ENCODE assay signal across 13 cellular contexts in the genomic region with DNA sequence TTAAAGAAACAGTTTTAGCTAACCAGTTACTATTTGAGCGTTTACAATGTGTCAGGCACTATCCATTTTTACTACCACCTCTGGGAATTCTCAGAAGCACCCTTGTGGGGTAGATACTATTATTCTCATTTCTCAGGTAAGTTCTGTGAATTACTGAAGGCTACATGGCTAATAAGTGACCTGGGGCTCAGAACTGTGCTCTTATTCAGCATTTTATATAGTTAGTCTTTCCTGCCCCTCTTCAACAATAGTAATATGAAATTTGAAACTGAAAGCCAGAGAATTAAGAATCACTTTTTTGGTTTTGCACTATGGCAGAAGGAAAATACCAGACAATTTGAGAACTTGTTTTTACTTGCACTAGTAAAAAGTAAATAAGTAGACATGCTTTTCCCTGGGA.
DNase-seq lines count a peak whose midpoint lies in the region; ATAC-seq lines count a peak whose summit lies in the region.
"Had no signal": no experiment of that assay in that cellular context is flagged by ENCODE, and none has a peak within 500 bp of the region (broad histone marks: within the 10 kb centered on the region; RNA-seq: fewer than 3 reads in every experiment).

No MANE protein-coding gene starts in this region.

- no peak overlapping the region for H3K27ac Mint-ChIP-seq in T-helper 1 cell treated with Interleukin-12 subunit alpha and Interleukin-12 subunit beta and Interleukin-4 antibody, amounts not matched to agents 30 μg/mL and 1 μg/mL, for 36 hours

- peaks cover 34% of the 10 kb centered on the region for H3K36me3 Mint-ChIP-seq in T-helper 1 cell treated with Interleukin-12 subunit alpha and Interleukin-12 subunit beta and Interleukin-4 antibody, amounts not matched to agents 30 μg/mL and 1 μg/mL, for 36 hours (ENCODE audit: low read depth)

- DNase-seq in T-helper 1 cell (no peak), epithelial cell of prostate (ENCODE audit: low read depth, low spot score) (no peak), COR-L47 (lab: John Stamatoyannopoulos, UW) (no peak), NCI-H2227 treated with DMSO at 0.1 percent for 48 hours (lab: John Stamatoyannopoulos, UW) (no peak)
- DNase-seq: left lung, NCI-H1930, nucleus accumbens had no signal

- no peaks in the 10 kb centered on the region for H3K27me3 Mint-ChIP-seq in T-helper 1 cell treated with Interleukin-12 subunit alpha and Interleukin-12 subunit beta and Interleukin-4 antibody, amounts not matched to agents 30 μg/mL and 1 μg/mL, for 36 hours (ENCODE audit: low read depth)

- peaks cover 44% of the 10 kb centered on the region for H3K4me1 Mint-ChIP-seq in T-helper 1 cell treated with Interleukin-12 subunit alpha and Interleukin-12 subunit beta and Interleukin-4 antibody, amounts not matched to agents 30 μg/mL and 1 μg/mL, for 36 hours (ENCODE audit: low read depth)

- H3K27ac ChIP-seq in epithelial cell of prostate = peak overlapping the region; percentile 23
- H3K27ac ChIP-seq: gastroesophageal sphincter, left lung, VCaP had no signal

- peak; percentile 71 for ATAC-seq in GM21515 (IDR thresholded peaks at IDR 0.05; ENCODE audit: unreplicated experiment)
- peak; percentile 41 for ATAC-seq in HG03108 (IDR thresholded peaks at IDR 0.05; ENCODE audit: unreplicated experiment)
- no peak for ATAC-seq in HG02588 (IDR thresholded peaks at IDR 0.05; ENCODE audit: unreplicated experiment)
- ATAC-seq: gastroesophageal sphincter, left lung had no signal

- peaks cover 10% of the 10 kb centered on the region for H3K9me3 Mint-ChIP-seq in T-helper 1 cell treated with Interleukin-12 subunit alpha and Interleukin-12 subunit beta and Interleukin-4 antibody, amounts not matched to agents 30 μg/mL and 1 μg/mL, for 36 hours

- peak overlapping the region; percentile 16 for H3K4me3 Mint-ChIP-seq in T-helper 1 cell treated with Interleukin-12 subunit alpha and Interleukin-12 subunit beta and Interleukin-4 antibody, amounts not matched to agents 30 μg/mL and 1 μg/mL, for 36 hours
